ENCODE assay signal across 18 cellular contexts in genomic region chr1:84615785-84616184, GRCh38.
"Had no signal": no experiment of that assay in that cellular context is flagged by ENCODE, and none has a peak within 500 bp of the region (broad histone marks: within the 10 kb centered on the region; RNA-seq: fewer than 3 reads in every experiment).

No MANE protein-coding gene starts in this region.

- DNase-seq: occipital lobe; ovary; posterior cingulate gyrus; psoas muscle; right cardiac atrium; right lobe of liver; sigmoid colon; small intestine; stimulated activated CD4-positive, alpha-beta T cell treated with anti-CD3 and anti-CD28 coated beads, Interleukin-15, amount 100 ng/mL, for 24 hours; stimulated activated CD4-positive, alpha-beta T cell treated with anti-CD3 and anti-CD28 coated beads, Interleukin-2, amount 100 ng/mL, for 24 hours; stimulated activated CD4-positive, alpha-beta T cell treated with anti-CD3 and anti-CD28 coated beads, Interleukin-2, amount 100 ng/mL, for 48 hours; stimulated activated CD4-positive, alpha-beta T cell treated with anti-CD3 and anti-CD28 coated beads, Interleukin-4, amount 100 ng/mL, for 24 hours; stimulated activated naive B cell treated with anti-CD40 and anti-IgM and Interleukin-4, amounts not matched to agents 10 μg/mL and 1 μg/mL and 100 μg/mL, for 72 hours; stimulated activated naive CD4-positive, alpha-beta T cell treated with Interleukin-2 at 50 U/mL for 16 hours; stomach; thyroid gland; trophoblast cell; upper lobe of left lung had no signal
